In genomic region chr20:14925286-14925685, GRCh38 we compare ENCODE assay signal across 18 cellular contexts.
DNase-seq lines count a peak whose midpoint lies in the region; ATAC-seq, FAIRE-seq and TF ChIP-seq lines count a peak whose summit lies in the region.
"Had no signal": no experiment of that assay in that cellular context is flagged by ENCODE, and none has a peak within 500 bp of the region (broad histone marks: within the 10 kb centered on the region; RNA-seq: fewer than 3 reads in every experiment).

No MANE protein-coding gene starts in this region.

- FAIRE-seq in islet of Langerhans (lab: Jason Lieb, UNC) = peak; percentile 61
- FAIRE-seq in HTR-8/SVneo (lab: Jason Lieb, UNC) = no peak

- ATAC-seq in GM21447 (IDR thresholded peaks at IDR 0.05; ENCODE audit: unreplicated experiment) = no peak
- ATAC-seq: gastrocnemius medialis; mucosa of descending colon; stimulated activated effector memory CD8-positive, alpha-beta T cell treated with anti-CD3 and anti-CD28 coated beads, Interleukin-12 subunit alpha, Interleukin-12 subunit beta, amount 100 ng/mL, for 72 hours had no signal

- no peaks in the 10 kb centered on the region for H3K9me3 ChIP-seq in HAP-1
- H3K9me3 ChIP-seq: gastrocnemius medialis, MG63, mucosa of descending colon, tibial artery had no signal

- DNase-seq in AG08395 (ENCODE audit: low spot score) (peak; percentile 12), NCI-H446 treated with DMSO at 0.1 percent for 48 hours (lab: John Stamatoyannopoulos, UW) (peak; percentile 75), choroid plexus epithelial cell (ENCODE audit: low read depth) (peak; percentile 59), HTR-8/SVneo (ENCODE audit: insufficient read length, low spot score) (no peak), HAP-1 (ENCODE audit: low spot score in 2 of 2) (no peak)
- DNase-seq in activated CD4-positive, CD25-positive, alpha-beta regulatory T cell (lab: John Stamatoyannopoulos, UW) = no peak
- DNase-seq: activated T-cell treated with anti-CD3 and anti-CD28 coated beads, Interleukin-2, amount 50 U/mL, for 1 hour; DMS79; effector CD4-positive, alpha-beta T cell; gastrocnemius medialis; MG63; mucosa of descending colon; NCI-H187; tibial artery had no signal

- no peak overlapping the region for H3K4me3 ChIP-seq in choroid plexus epithelial cell (ENCODE audit: low read depth, low read length)
- H3K4me3 ChIP-seq in HAP-1 = no peak overlapping the region
- H3K4me3 ChIP-seq: cardiac muscle cell, gastrocnemius medialis, MG63, mucosa of descending colon, tibial artery had no signal

- no peaks in the 10 kb centered on the region for H3K27me3 ChIP-seq in HAP-1 (ENCODE audit: low read depth)
- H3K27me3 ChIP-seq: cardiac muscle cell, gastrocnemius medialis, MG63, tibial artery had no signal

- H3K36me3 ChIP-seq in HAP-1 (replicated peaks) = no peaks in the 10 kb centered on the region
- H3K36me3 ChIP-seq: cardiac muscle cell, gastrocnemius medialis, MG63, tibial artery had no signal

- in situ Hi-C loops in HAP-1 (cut with MboI; ENCODE audit: low sequenced_read_pairs) = no loop called here

- TF ChIP-seq CTCF in choroid plexus epithelial cell (conservative IDR thresholded peaks at IDR 0.05; ENCODE audit: low read depth, low read length) = no peak

- no peaks in the 10 kb centered on the region for H3K4me1 ChIP-seq in HAP-1

Comparison
In these comparisons a context has a peak if more than half of its experiments do, and no peak if none do; other contexts are left out.
1. DNase-seq: peak in AG08395 (single experiment), NCI-H446 treated with DMSO at 0.1 percent for 48 hours (single experiment) and choroid plexus epithelial cell (single experiment); none in activated CD4-positive, CD25-positive, alpha-beta regulatory T cell (0 of 4), HTR-8/SVneo (single experiment) and HAP-1 (0 of 2).